ENCODE assay signal across 16 cellular contexts in the genomic region with DNA sequence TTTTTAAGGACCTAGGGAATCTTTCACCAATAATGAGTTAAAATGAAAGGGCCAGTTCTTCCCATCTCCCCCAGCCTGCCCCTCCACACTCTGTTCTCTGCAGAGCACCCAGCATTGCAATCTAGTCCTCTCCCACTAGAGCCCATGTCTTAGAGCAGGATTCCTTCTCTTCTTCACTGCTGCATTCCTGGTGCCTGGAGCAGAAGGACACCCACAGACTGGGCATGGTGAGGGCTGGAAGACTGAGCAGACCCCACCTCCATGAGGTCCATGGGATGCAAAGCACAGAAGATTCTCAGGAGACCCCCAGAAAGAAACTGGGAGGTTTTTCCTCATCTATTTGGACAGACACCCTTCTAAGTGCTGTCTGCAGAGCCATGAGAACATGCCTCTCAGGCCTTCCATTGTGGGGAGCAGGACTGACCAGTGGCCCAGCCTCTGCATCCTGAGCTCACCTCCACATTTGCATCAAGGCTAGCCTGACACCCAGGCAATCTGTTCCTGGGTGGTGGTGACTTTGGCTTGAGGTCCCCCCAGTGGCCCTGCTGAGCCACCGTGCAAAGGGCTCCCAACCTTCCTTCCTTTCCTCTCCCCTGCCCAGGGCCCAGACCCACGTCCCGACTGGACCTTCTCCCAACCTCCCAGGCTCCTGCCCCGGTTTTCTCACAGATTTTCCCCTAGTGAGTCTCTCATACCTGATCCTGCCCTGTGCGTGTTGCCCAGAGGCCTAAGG.
"Had no signal": no experiment of that assay in that cellular context is flagged by ENCODE, and none has a peak within 500 bp of the region (broad histone marks: within the 10 kb centered on the region; RNA-seq: fewer than 3 reads in every experiment).

No MANE protein-coding gene starts in this region.

- ATAC-seq: activated CD8-positive, alpha-beta T cell treated with anti-CD3 and anti-CD28 coated beads, Interleukin-2, amount 10 ng/mL, durations not matched to agents 7 days and 5 days; gastrocnemius medialis; heart left ventricle; naive thymus-derived CD8-positive, alpha-beta T cell; sciatic nerve had no signal

- H3K9me3 ChIP-seq: gastrocnemius medialis, prostate gland had no signal

- H3K36me3 ChIP-seq: gastrocnemius medialis, heart left ventricle, prostate gland had no signal

- FAIRE-seq: TTC549 had no signal

- H3K4me1 ChIP-seq: prostate gland had no signal

- DNase-seq: activated B cell treated with CpG ODN at 0.5 μM for 24 hours; activated CD4-positive, alpha-beta T cell treated with anti-CD3 and anti-CD28 coated beads for 48 hours; activated CD8-positive, alpha-beta memory T cell treated with anti-CD3 and anti-CD28 coated beads, Interleukin-2, amount 50 U/mL, for 4 hours; activated CD8-positive, alpha-beta T cell treated with anti-CD3 and anti-CD28 coated beads, Interleukin-2, amount 10 ng/mL, durations not matched to agents 7 days and 5 days; activated naive CD8-positive, alpha-beta T cell treated with anti-CD3 and anti-CD28 coated beads for 36 hours; gastrocnemius medialis; nucleus accumbens; stimulated activated CD4-positive, alpha-beta T cell treated with anti-CD3 and anti-CD28 coated beads, Interleukin-12 subunit alpha, Interleukin-12 subunit beta, amount 100 ng/mL, for 4 hours; stimulated activated CD4-positive, alpha-beta T cell treated with anti-CD3 and anti-CD28 coated beads, Interleukin-2, amount 100 ng/mL, for 24 hours; SW 1271 had no signal

- H3K27ac ChIP-seq: epithelial cell of prostate, gastrocnemius medialis, heart left ventricle, prostate gland had no signal

- H3K4me3 ChIP-seq: gastrocnemius medialis, heart left ventricle, prostate gland had no signal
